Comparison of ENCODE assay signal across 1 cellular context in the genomic region with DNA sequence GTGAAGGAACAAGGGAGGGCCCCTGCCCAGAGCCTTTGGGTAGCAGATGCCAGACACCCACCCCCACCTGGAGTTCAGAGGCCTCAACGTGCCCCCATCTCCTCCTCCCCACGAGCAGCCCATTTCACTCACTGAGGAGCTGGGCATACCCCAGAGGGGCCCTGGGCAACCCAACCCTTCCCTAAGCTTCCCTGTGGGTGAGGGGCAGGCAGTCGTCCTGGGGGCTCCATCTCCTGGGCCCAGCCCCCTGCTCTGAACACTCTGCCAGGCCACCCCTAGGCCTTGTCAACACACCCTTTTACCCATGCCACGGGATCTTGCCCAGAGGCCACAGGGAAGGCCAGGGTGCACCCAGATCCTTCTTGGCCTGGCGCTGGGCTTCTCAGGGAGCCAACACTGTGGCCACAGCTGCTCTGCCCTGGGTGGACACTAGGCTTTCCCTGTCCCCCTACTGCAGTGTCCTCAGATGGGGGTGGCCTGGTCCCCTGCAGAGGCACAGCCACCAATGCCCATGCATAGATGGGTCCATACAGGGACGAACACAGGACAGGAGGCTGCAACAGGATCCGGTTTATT.
TF ChIP-seq lines count a peak whose summit lies in the region.

No MANE protein-coding gene starts in this region.

TF ChIP-seq in liver, 16 proteins besides CTCF, POLR2A, EP300 and RAD21:
- TF ChIP-seq YY1 (IDR thresholded peaks at IDR 0.05) = no peak
- TF ChIP-seq FOXA1 (IDR thresholded peaks at IDR 0.05) = no peak
- TF ChIP-seq HNF4G (IDR thresholded peaks at IDR 0.05) = no peak
- TF ChIP-seq, protein P1, sequence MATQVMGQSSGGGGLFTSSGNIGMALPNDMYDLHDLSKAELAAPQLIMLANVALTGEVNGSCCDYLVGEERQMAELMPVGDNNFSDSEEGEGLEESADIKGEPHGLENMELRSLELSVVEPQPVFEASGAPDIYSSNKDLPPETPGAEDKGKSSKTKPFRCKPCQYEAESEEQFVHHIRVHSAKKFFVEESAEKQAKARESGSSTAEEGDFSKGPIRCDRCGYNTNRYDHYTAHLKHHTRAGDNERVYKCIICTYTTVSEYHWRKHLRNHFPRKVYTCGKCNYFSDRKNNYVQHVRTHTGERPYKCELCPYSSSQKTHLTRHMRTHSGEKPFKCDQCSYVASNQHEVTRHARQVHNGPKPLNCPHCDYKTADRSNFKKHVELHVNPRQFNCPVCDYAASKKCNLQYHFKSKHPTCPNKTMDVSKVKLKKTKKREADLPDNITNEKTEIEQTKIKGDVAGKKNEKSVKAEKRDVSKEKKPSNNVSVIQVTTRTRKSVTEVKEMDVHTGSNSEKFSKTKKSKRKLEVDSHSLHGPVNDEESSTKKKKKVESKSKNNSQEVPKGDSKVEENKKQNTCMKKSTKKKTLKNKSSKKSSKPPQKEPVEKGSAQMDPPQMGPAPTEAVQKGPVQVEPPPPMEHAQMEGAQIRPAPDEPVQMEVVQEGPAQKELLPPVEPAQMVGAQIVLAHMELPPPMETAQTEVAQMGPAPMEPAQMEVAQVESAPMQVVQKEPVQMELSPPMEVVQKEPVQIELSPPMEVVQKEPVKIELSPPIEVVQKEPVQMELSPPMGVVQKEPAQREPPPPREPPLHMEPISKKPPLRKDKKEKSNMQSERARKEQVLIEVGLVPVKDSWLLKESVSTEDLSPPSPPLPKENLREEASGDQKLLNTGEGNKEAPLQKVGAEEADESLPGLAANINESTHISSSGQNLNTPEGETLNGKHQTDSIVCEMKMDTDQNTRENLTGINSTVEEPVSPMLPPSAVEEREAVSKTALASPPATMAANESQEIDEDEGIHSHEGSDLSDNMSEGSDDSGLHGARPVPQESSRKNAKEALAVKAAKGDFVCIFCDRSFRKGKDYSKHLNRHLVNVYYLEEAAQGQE (IDR thresholded peaks at IDR 0.05) = no peak
- TF ChIP-seq, protein P2, sequence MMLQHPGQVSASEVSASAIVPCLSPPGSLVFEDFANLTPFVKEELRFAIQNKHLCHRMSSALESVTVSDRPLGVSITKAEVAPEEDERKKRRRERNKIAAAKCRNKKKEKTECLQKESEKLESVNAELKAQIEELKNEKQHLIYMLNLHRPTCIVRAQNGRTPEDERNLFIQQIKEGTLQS (IDR thresholded peaks at IDR 0.05) = no peak
- no peak for TF ChIP-seq HNF4A (conservative IDR thresholded peaks at IDR 0.05)
